In genomic region chr1:21295059-21295401, GRCh38 we compare ENCODE assay signal across 8 cellular contexts. TPM values are rescaled to one million over a fixed set of nuclear protein-coding genes. Genes with fewer than 3 reads are reported as not detected.
DNase-seq lines count a peak whose midpoint lies in the region; ATAC-seq and TF ChIP-seq lines count a peak whose summit lies in the region.

No MANE protein-coding gene starts in this region.

- H3K4me3 ChIP-seq in breast epithelium (no peak overlapping the region), uterus (no peak overlapping the region)

- no peaks in the 10 kb centered on the region for H3K36me3 ChIP-seq in breast epithelium
- H3K36me3 ChIP-seq in uterus, result no peaks in the 10 kb centered on the region

- no peak for TF ChIP-seq POLR2A in breast epithelium (IDR thresholded peaks at IDR 0.05)
- no peak for TF ChIP-seq POLR2A in uterus (IDR thresholded peaks at IDR 0.05)

- H3K27ac ChIP-seq in RWPE1, result peak overlapping the region; percentile 78
- H3K27ac ChIP-seq in breast epithelium, result peak overlapping the region; percentile 72 to 80
- peak overlapping the region in 1 of 2 donors; percentile 35 for H3K27ac ChIP-seq in uterus

- H3K27me3 ChIP-seq in breast epithelium, result no peaks in the 10 kb centered on the region
- H3K27me3 ChIP-seq in uterus, result no peaks in the 10 kb centered on the region

- CTCF ChIA-PET in RWPE1 (lab: Yijun Ruan, JAX), result interaction anchor here (1.2 to 1.3 kb wide), 2 partner anchors 40 to 74 kb away, joined by 3 read pairs; no protein-coding TSS in a partner anchor

- H3K9me3 ChIP-seq in breast epithelium, result no peaks in the 10 kb centered on the region
- no peaks in the 10 kb centered on the region for H3K9me3 ChIP-seq in uterus

- DNase-seq in RWPE1 (ENCODE audit: low spot score) (no peak), breast epithelium (ENCODE audit: low spot score in 2 of 2) (no peak), uterus (no peak), GM19238 (ENCODE audit: insufficient read length, low spot score) (no peak), GF-D8 (lab: John Stamatoyannopoulos, UW) (no peak)
- peak; percentile 68 for DNase-seq in stimulated activated CD4-positive, alpha-beta T cell treated with anti-CD3 and anti-CD28 coated beads, Interleukin-1b, Interleukin-23, amount 100 ng/mL, for 48 hours

- intact Hi-C loops in breast epithelium (cut with DNase I; ENCODE audit: low total_unique reads), result no loop called here
- intact Hi-C loops in uterus (cut with DNase I; ENCODE audit: low total_unique reads), result no loop called here

- ATAC-seq in GM21737 (IDR thresholded peaks at IDR 0.05; ENCODE audit: unreplicated experiment) (peak; percentile 5), GM19023 (IDR thresholded peaks at IDR 0.05; ENCODE audit: unreplicated experiment) (no peak)

- POLR2A ChIA-PET in RWPE1 (lab: Yijun Ruan, JAX; ENCODE audit: low non-redundant PET), result no interaction called here

- H3K4me1 ChIP-seq in breast epithelium (peaks cover 0 to 14% of the 10 kb centered on the region in 2 donors), uterus (no peaks in the 10 kb centered on the region)

- TF ChIP-seq CTCF in RWPE1 (conservative IDR thresholded peaks at IDR 0.05; ENCODE audit: low read depth) (no peak), breast epithelium (IDR thresholded peaks at IDR 0.05) (no peak), uterus (IDR thresholded peaks at IDR 0.05) (no peak)

RNA-seq across cellular contexts. Expression of gene ECE1, which starts 4.8 kb away (rescaled TPM):
- 100 to 1,000 TPM in 2 of 3 donors, 10 to 100 TPM in 1; 62.6 to 121 (median 112) TPM for total RNA-seq in breast epithelium
- total RNA-seq in uterus, result 100 to 1,000 TPM in 1 of 4 donors, 10 to 100 TPM in 3; 45.6 to 175 (median 59.1) TPM
